Comparison of ENCODE assay signal across 8 cellular contexts in genomic region chr2:95165030-95165370, GRCh38. TPM values are rescaled to one million over a fixed set of nuclear protein-coding genes. Genes with fewer than 3 reads are reported as not detected.
DNase-seq lines count a peak whose midpoint lies in the region; ATAC-seq and TF ChIP-seq lines count a peak whose summit lies in the region.

No MANE protein-coding gene starts in this region.

- H3K36me3 ChIP-seq in BLaER1 (no peaks in the 10 kb centered on the region), PC-3 (ENCODE audit: low read depth, low read length) (no peaks in the 10 kb centered on the region), esophagus (ENCODE audit: control insufficient read depth in 2 of 2, insufficient read depth in 2 of 2, low read length in 1 of 2) (no peaks in the 10 kb centered on the region), rectal smooth muscle tissue (ENCODE audit: control insufficient read depth, insufficient read depth, low read length) (no peaks in the 10 kb centered on the region)

- BruUV-seq in PC-3 (replicated peaks; lab: Mats Ljungman, UMichigan), result TSS peak; percentile 93

- ATAC-seq in GM21576 (IDR thresholded peaks at IDR 0.05; ENCODE audit: unreplicated experiment) (peak; percentile 5), PC-3 (no peak), HG03521 (IDR thresholded peaks at IDR 0.05; ENCODE audit: unreplicated experiment) (no peak), HG03469 (IDR thresholded peaks at IDR 0.05; ENCODE audit: unreplicated experiment) (no peak)

- POLR2A ChIA-PET in PC-3 (lab: Charles Lee; ENCODE audit: unreplicated experiment), result interaction anchor here (0.6 to 1.1 kb wide), 2 partner anchors 44 to 78 kb away, joined by 3 to 4 read pairs; partner anchors contain the start of gene MRPS5

- H4K20me1 ChIP-seq in BLaER1, result no peaks in the 10 kb centered on the region
- no peaks in the 10 kb centered on the region for H4K20me1 ChIP-seq in PC-3 (ENCODE audit: low read length)

- CTCF ChIA-PET in PC-3 (lab: Charles Lee), result no interaction called here

- no peak for DNase-seq in PC-3
- no peak for DNase-seq in stimulated activated naive CD4-positive, alpha-beta T cell treated with Interleukin-2 at 50 U/mL for 16 hours (lab: John Stamatoyannopoulos, UW)

- peaks cover 38% of the 10 kb centered on the region for H3K79me2 ChIP-seq in PC-3 (ENCODE audit: low read length)

- H3K27ac ChIP-seq in BLaER1 (peak overlapping the region; percentile 92), PC-3 (ENCODE audit: low read length) (peak overlapping the region; percentile 76), esophagus (ENCODE audit: low read depth in 2 of 2, low read length in 1 of 2) (peak overlapping the region; percentile 97 to 99), rectal smooth muscle tissue (ENCODE audit: low read depth, low read length) (peak overlapping the region; percentile 97)

- H3K27me3 ChIP-seq in BLaER1 (no peaks in the 10 kb centered on the region), PC-3 (ENCODE audit: low read length) (no peaks in the 10 kb centered on the region), esophagus (ENCODE audit: control insufficient read depth in 1 of 2, insufficient read depth in 2 of 2, low read length in 2 of 2) (no peaks in the 10 kb centered on the region), rectal smooth muscle tissue (ENCODE audit: control insufficient read depth, insufficient read depth, low read length) (no peaks in the 10 kb centered on the region)

- H2AFZ ChIP-seq in PC-3 (ENCODE audit: low read length), result peak overlapping the region; percentile 94

- peak overlapping the region; percentile 81 for H3K4me3 ChIP-seq in BLaER1
- H3K4me3 ChIP-seq in PC-3 (ENCODE audit: low read length), result peak overlapping the region; percentile 89
- H3K4me3 ChIP-seq in esophagus (ENCODE audit: low read depth in 1 of 2, low read length in 2 of 2), result peak overlapping the region; percentile 91 to 96
- H3K4me3 ChIP-seq in rectal smooth muscle tissue (ENCODE audit: low read length), result peak overlapping the region; percentile 86

- WGBS in esophagus, 2 donors, result 2% methylated on average over 9 of the region's 9 CpGs

- H3K9me2 ChIP-seq in PC-3 (replicated peaks; ENCODE audit: low read length), result no peaks in the 10 kb centered on the region

- H3F3A ChIP-seq in PC-3 (ENCODE audit: low read length, unreplicated experiment), result no peaks in the 10 kb centered on the region

- peak overlapping the region; percentile 92 for H3K4me2 ChIP-seq in BLaER1
- peak overlapping the region; percentile 95 for H3K4me2 ChIP-seq in PC-3 (ENCODE audit: low read length)

- TF ChIP-seq CTCF in PC-3 (conservative IDR thresholded peaks at IDR 0.05; ENCODE audit: low read depth, low read length), result no peak

- intact Hi-C loops in PC-3 (cut with micrococcal nuclease), result no loop called here

- H3K4me1 ChIP-seq in BLaER1 (peaks cover 26% of the 10 kb centered on the region), PC-3 (ENCODE audit: insufficient read depth, low read length) (peaks cover 17% of the 10 kb centered on the region), esophagus (ENCODE audit: control insufficient read depth in 2 of 2, insufficient read depth in 2 of 2, low read length in 1 of 2) (no peaks in the 10 kb centered on the region), rectal smooth muscle tissue (ENCODE audit: control insufficient read depth, insufficient read depth, low read length) (peaks cover 10% of the 10 kb centered on the region)

- H3K9me3 ChIP-seq in BLaER1 (no peaks in the 10 kb centered on the region), PC-3 (ENCODE audit: low read length) (no peaks in the 10 kb centered on the region), esophagus (ENCODE audit: control insufficient read depth in 2 of 2, insufficient read depth in 1 of 2, low read depth in 1 of 2, low read length in 1 of 2) (no peaks in the 10 kb centered on the region)

- H3K9ac ChIP-seq in BLaER1 (peak overlapping the region; percentile 91), PC-3 (ENCODE audit: low read length) (peak overlapping the region; percentile 95), rectal smooth muscle tissue (ENCODE audit: low read length) (peak overlapping the region; percentile 96)

RNA-seq across cellular contexts. Expression of gene ZNF2, which starts 0.6 kb away (rescaled TPM):
- 1.4 and 3.1 TPM in 2 replicates for total RNA-seq in PC-3 (2014; rRNA removed)
- polyA plus RNA-seq in esophagus, result 1 to 10 TPM in 1 of 2 donors, under 1 TPM in 1; 0.90 to 1.2 TPM

RNA-seq across cellular contexts. Expression of gene ZNF514, which starts 5.4 kb away (rescaled TPM):
- total RNA-seq in PC-3 (2014; rRNA removed), result 5.8 and 6.6 TPM in 2 replicates
- 10 to 100 TPM in 1 of 2 donors, 1 to 10 TPM in 1; 4.4 to 11.6 TPM for polyA plus RNA-seq in esophagus

RNA-seq across cellular contexts. Expression of gene ZNF892, which starts 42.3 kb away (rescaled TPM):
- total RNA-seq in PC-3 (2014; rRNA removed), result not detected in 2 replicates
- polyA plus RNA-seq in esophagus, result under 1 TPM; 0.20 to 0.35 TPM

RNA-seq across cellular contexts. Expression of gene MRPS5, which starts 43.4 kb away (rescaled TPM):
- 107 and 136 TPM in 2 replicates for total RNA-seq in PC-3 (2014; rRNA removed)
- 10 to 100 TPM; 46.5 to 52.9 TPM for polyA plus RNA-seq in esophagus
